ENCODE assay signal across 8 cellular contexts in genomic region chr5:115262405-115263247, GRCh38. TPM values are rescaled to one million over a fixed set of nuclear protein-coding genes. Genes with fewer than 3 reads are reported as not detected.
DNase-seq lines count a peak whose midpoint lies in the region; ATAC-seq, FAIRE-seq and TF ChIP-seq lines count a peak whose summit lies in the region.

Gene PGGT1B, minus strand, starts transcription at chr5:115262877. Its CDS starts 26 bp downstream, at chr5:115262851.

- in situ Hi-C loops in GM13977 (cut with MboI; ENCODE audit: low pct_unique_long_range_greater_than_20kb, low sequenced_read_pairs, unreplicated experiment) = no loop called here

- ATAC-seq in HG02678 (IDR thresholded peaks at IDR 0.05; ENCODE audit: unreplicated experiment) = peak; percentile 92

- peaks cover 0 to 20% of the 10 kb centered on the region in 2 donors for H3K4me1 ChIP-seq in right atrium auricular region

- TF ChIP-seq CTCF in GM13977 (IDR thresholded peaks at IDR 0.05; ENCODE audit: extremely low read depth, insufficient read depth, missing control alignments) (no peak), right atrium auricular region (IDR thresholded peaks at IDR 0.05) (peak in 1 of 2 donors; percentile 14)

- no peaks in the 10 kb centered on the region for H3K36me3 ChIP-seq in right atrium auricular region

- H3K27ac ChIP-seq in right atrium auricular region = peak within 1 kb of the TSS; percentile 74 to 81

- H3K9me3 ChIP-seq in right atrium auricular region = no peaks in the 10 kb centered on the region

- intact Hi-C loops in T-helper 2 cell treated with Interferon-gamma antibody and Interleukin-4, amounts not matched to agents 100 ng/mL and 5 ng/mL, for 36 hours (cut with micrococcal nuclease) = loop anchor here (1.0 kb wide), 3 partner anchors 34 to 92 kb away; partner anchors contain the start of gene CCDC112

- peak; percentile 79 for FAIRE-seq in urothelium cell line (lab: Jason Lieb, UNC)

- peak within 1 kb of the TSS; percentile 79 to 83 for H3K4me3 ChIP-seq in right atrium auricular region

- H3K27me3 ChIP-seq in right atrium auricular region = no peaks in the 10 kb centered on the region

- DNase-seq in GM13977 (ENCODE audit: low spot score) (peak; percentile 80), NCI-H146 treated with DMSO at 0.1 percent for 48 hours (lab: John Stamatoyannopoulos, UW; ENCODE audit: unreplicated experiment) (peak; percentile 82), anterior cingulate cortex (lab: John Stamatoyannopoulos, UW) (peak; percentile 39 to 95 (median 82)), right atrium auricular region (ENCODE audit: low spot score) (peak; percentile 71), pulmonary artery endothelial cell (ENCODE audit: low read depth, low spot score) (no peak), urothelium cell line (ENCODE audit: low spot score) (peak; percentile 78)

RNA-seq across cellular contexts. Expression of gene PGGT1B, which starts in this region (rescaled TPM):
- 41.9 and 46.1 TPM in 2 replicates for total RNA-seq in T-helper 2 cell treated with Interferon-gamma antibody and Interleukin-4, amounts not matched to agents 100 ng/mL and 5 ng/mL, for 36 hours
- total RNA-seq in right atrium auricular region (1 to 10 TPM; 4.3 to 8.8 TPM), pulmonary artery endothelial cell (22.9 and 28.9 TPM in 2 replicates)
